17 cellular contexts compared by ENCODE assay signal in genomic region chr20:54526801-54527200, GRCh38. TPM values are rescaled to one million over a fixed set of nuclear protein-coding genes. Genes with fewer than 3 reads are reported as not detected.
"Had no signal": no experiment of that assay in that cellular context is flagged by ENCODE, and none has a peak within 500 bp of the region (broad histone marks: within the 10 kb centered on the region; RNA-seq: fewer than 3 reads in every experiment).

No MANE protein-coding gene starts in this region.

- H3K4me3 Mint-ChIP-seq: dendritic cell treated with granulocyte-macrophage colony-stimulating factor and Interleukin-4, amounts not matched to agents 40 ng/mL and 50 ng/mL, for 4 days; immature natural killer cell; memory B cell; natural killer cell treated with Interleukin-12 subunit alpha and Interleukin-12 subunit beta and Interleukin-15 and Interleukin-18, amount 100 ng/mL, for 72 hours had no signal

- H3K36me3 Mint-ChIP-seq: immature natural killer cell; memory B cell; natural killer cell treated with Interleukin-12 subunit alpha and Interleukin-12 subunit beta and Interleukin-15 and Interleukin-18, amount 100 ng/mL, for 72 hours had no signal

- H3K27me3 Mint-ChIP-seq: dendritic cell treated with granulocyte-macrophage colony-stimulating factor and Interleukin-4, amounts not matched to agents 40 ng/mL and 50 ng/mL, for 4 days had no signal

- H3K4me1 ChIP-seq: lower lobe of right lung had no signal

- H3K27me3 ChIP-seq: gastroesophageal sphincter, neutrophil had no signal

- H3K4me1 Mint-ChIP-seq: immature natural killer cell, memory B cell had no signal

- H3K27ac Mint-ChIP-seq: dendritic cell treated with granulocyte-macrophage colony-stimulating factor and Interleukin-4, amounts not matched to agents 40 ng/mL and 50 ng/mL, for 4 days; immature natural killer cell; memory B cell; natural killer cell treated with Interleukin-12 subunit alpha and Interleukin-12 subunit beta and Interleukin-15 and Interleukin-18, amount 100 ng/mL, for 72 hours had no signal

- H3K9me3 ChIP-seq: gastroesophageal sphincter, lower lobe of right lung, neutrophil had no signal

- H3K9me3 Mint-ChIP-seq: memory B cell; natural killer cell treated with Interleukin-12 subunit alpha and Interleukin-12 subunit beta and Interleukin-15 and Interleukin-18, amount 100 ng/mL, for 72 hours had no signal

- H3K4me3 ChIP-seq: gastroesophageal sphincter, left ventricle myocardium inferior, lower lobe of right lung, smooth muscle cell had no signal

- H3K4me2 ChIP-seq: smooth muscle cell had no signal

- H3K36me3 ChIP-seq: gastroesophageal sphincter, left ventricle myocardium inferior, lower lobe of right lung, neutrophil had no signal

- ATAC-seq: gastroesophageal sphincter; lower lobe of right lung; natural killer cell treated with Interleukin-12 subunit alpha and Interleukin-12 subunit beta and Interleukin-15 and Interleukin-18, amount 100 ng/mL, for 72 hours had no signal

- H3K27ac ChIP-seq: gastroesophageal sphincter, left ventricle myocardium inferior, lower lobe of right lung, neutrophil had no signal

- DNase-seq: cerebellar nuclear complex; foreskin fibroblast; glutamatergic neuron; immature natural killer cell; left ventricle myocardium inferior; lower lobe of right lung; midbrain; stimulated activated CD4-positive, alpha-beta T cell treated with anti-CD3 and anti-CD28 coated beads, Interleukin-2, amount 100 ng/mL, for 48 hours; stimulated activated naive CD4-positive, alpha-beta T cell treated with Interleukin-2 at 50 U/mL for 16 hours; trophoblast cell had no signal

RNA-seq across cellular contexts. Expression of gene DOK5, which starts 51.4 kb away (rescaled TPM):
- polyA plus RNA-seq: immature natural killer cell, keratinocyte had no signal
